8 cellular contexts compared by ENCODE assay signal in genomic region chr20:44745560-44746366, GRCh38. TPM values are rescaled to one million over a fixed set of nuclear protein-coding genes. Genes with fewer than 3 reads are reported as not detected.
A peak's percentile ranks its signal among the peaks of the same experiment; 100 is the strongest.
DNase-seq lines count a peak whose midpoint lies in the region; ATAC-seq, FAIRE-seq and TF ChIP-seq lines count a peak whose summit lies in the region.

Gene KCNK15 (plus strand): TSS chr20:44745865. CDS start chr20:44745911, 46 bp downstream.

- H2BK15ac ChIP-seq in H1 (ENCODE audit: low read length), result peak within 1 kb of the TSS; percentile 22; the same call in 1 of the 2 replicates

- TF ChIP-seq EP300 in H1 (IDR thresholded peaks at IDR 0.05; ENCODE audit: borderline replicate concordance in 1 of 2, low read depth in 2 of 2, low read length in 2 of 2), result no peak

- peak within 1 kb of the TSS; percentile 55 for H3K56ac ChIP-seq in H1 (replicated peaks; ENCODE audit: insufficient read length, low read depth, low read length)

- no peaks in the 10 kb centered on the region for H3K9me3 Mint-ChIP-seq in naive B cell

- H3K4me2 ChIP-seq in H1 (ENCODE audit: insufficient read depth in 1 of 2, low read depth in 2 of 2, low read length in 2 of 2), result peak within 1 kb of the TSS; percentile 86 to 95

- no peak within 1 kb of the TSS; the same call in 1 of the 2 replicates for H3K27ac ChIP-seq in HEK293 (ENCODE audit: extremely low read depth, low read depth, low read length)
- no peak within 1 kb of the TSS for H3K27ac ChIP-seq in H1 (ENCODE audit: low read depth, low read length)
- H3K27ac ChIP-seq in thoracic aorta, result peak within 1 kb of the TSS; percentile 86 to 91
- no peak within 1 kb of the TSS for H3K27ac ChIP-seq in SJCRH30

- DNase-seq in activated CD4-positive, alpha-beta T cell treated with anti-CD3 and anti-CD28 coated beads, Interleukin-2, amount 50 U/mL, for 1 hour, result peak; percentile 21
- DNase-seq in H1 (ENCODE audit: low read depth in 1 of 2, low spot score in 2 of 2), result peak in 1 of 2 experiments; percentile 63
- peak; percentile 8 for DNase-seq in naive B cell
- DNase-seq in thoracic aorta (ENCODE audit: low spot score), result no peak
- DNase-seq in SJCRH30, result no peak
- DNase-seq in medulla oblongata (ENCODE audit: extremely low spot score), result no peak
- no peak for DNase-seq in DMS114 treated with DMSO at 0.1 percent for 48 hours (lab: John Stamatoyannopoulos, UW; ENCODE audit: unreplicated experiment)

- H3K79me2 ChIP-seq in H1 (ENCODE audit: control insufficient read depth in 1 of 2, insufficient read depth in 2 of 2, low read length in 2 of 2), result no peaks in the 10 kb centered on the region

- peak within 1 kb of the TSS; percentile 93 for H3K4ac ChIP-seq in H1 (replicated peaks; ENCODE audit: insufficient read length, low read depth, low read length)

- no peaks in the 10 kb centered on the region for H3K79me1 ChIP-seq in H1 (ENCODE audit: low read depth, low read length)

- H3K14ac ChIP-seq in H1 (ENCODE audit: insufficient read length), result no peak within 1 kb of the TSS

- peak within 1 kb of the TSS; percentile 50; the same call in 1 of the 2 replicates for H2BK12ac ChIP-seq in H1 (ENCODE audit: low read depth, low read length)

- ATAC-seq in naive B cell (ENCODE audit: low read depth in 2 of 2) (peak; percentile 67 to 71), thoracic aorta (ENCODE audit: insufficient number of reproducible peaks, low FRiP score, low read depth) (peak; percentile 42)

- H4K5ac ChIP-seq in H1 (ENCODE audit: insufficient read length, low read depth, low read length), result no peak within 1 kb of the TSS

- H3K9ac ChIP-seq in H1 (replicated peaks in 1 of 4; ENCODE audit: extremely low read depth in 1 of 4, low read depth in 3 of 4, low read length in 3 of 4), result peak within 1 kb of the TSS in 1 of 4 experiments; percentile 67; a peak in 1 of 7 replicates

- no peak within 1 kb of the TSS for H4K91ac ChIP-seq in H1 (replicated peaks; ENCODE audit: insufficient read length, low read length)

- H3K23ac ChIP-seq in H1 (ENCODE audit: insufficient read length), result no peak within 1 kb of the TSS

- 3% methylated on average over 62 of the region's 82 CpGs; no CpG with 5 or more reads in 1 of the 2 experiments for WGBS in H1 (ENCODE audit: extremely low coverage in 1 of 2, insufficient coverage in 1 of 2, insufficient read length in 1 of 2, insufficient replicate concordance in 2 of 2, low coverage in 1 of 2, low lambda C conversion rate in 2 of 2, missing lambda C conversion rate in 1 of 2), 2 experiments

- H3K9me3 ChIP-seq in HEK293 (ENCODE audit: control insufficient read depth, insufficient read depth, low read depth, low read length) (no peaks in the 10 kb centered on the region), H1 (ENCODE audit: insufficient read depth in 2 of 2, low read depth in 1 of 2, low read length in 1 of 2) (no peaks in the 10 kb centered on the region), thoracic aorta (no peaks in the 10 kb centered on the region), SJCRH30 (replicated peaks) (no peaks in the 10 kb centered on the region)

- peaks cover 11% of the 10 kb centered on the region; the same call in 1 of the 2 replicates for H3K23me2 ChIP-seq in H1 (ENCODE audit: low read depth, low read length)

- H2AK5ac ChIP-seq in H1 (ENCODE audit: low read depth, low read length), result no peak within 1 kb of the TSS

- H2BK20ac ChIP-seq in H1 (ENCODE audit: low read length), result 0 out of 2 replicates have a peak within 1 kb of the TSS, but pooled peaks have one; percentile 21

- no peaks in the 10 kb centered on the region for H3K36me3 ChIP-seq in HEK293 (ENCODE audit: control insufficient read depth in 2 of 2, insufficient read depth in 1 of 2, low read length in 2 of 2)
- H3K36me3 ChIP-seq in H1 (ENCODE audit: control insufficient read depth in 2 of 4, insufficient read depth in 4 of 4, low read length in 3 of 4), result no peaks in the 10 kb centered on the region
- H3K36me3 ChIP-seq in thoracic aorta, result peaks cover 5% of the 10 kb centered on the region
- no peaks in the 10 kb centered on the region for H3K36me3 ChIP-seq in SJCRH30

- no peak; a peak in 1 of 3 replicates for TF ChIP-seq POLR2A in H1 (IDR thresholded peaks at IDR 0.05; ENCODE audit: control extremely low read depth in 1 of 2, low read depth in 2 of 2, low read length in 2 of 2)

- H3K27me3 Mint-ChIP-seq in naive B cell, result peaks cover 52 to 77% (median 76%) of the 10 kb centered on the region in 3 donors

- TF ChIP-seq RAD21 in H1 (IDR thresholded peaks at IDR 0.05 in 1 of 2, conservative IDR thresholded peaks at IDR 0.05 in 1 of 2; ENCODE audit: low read depth in 2 of 2, low read length in 2 of 2), result no peak

- peak within 1 kb of the TSS in 2 of 6 donors; percentile 42 to 79 for H3K27ac Mint-ChIP-seq in naive B cell

- H3K4me1 ChIP-seq in HEK293 (ENCODE audit: control insufficient read depth, insufficient read depth, low read length) (peaks cover 4% of the 10 kb centered on the region; the same call in 1 of the 2 replicates), H1 (replicated peaks in 1 of 4; ENCODE audit: control insufficient read depth in 3 of 4, insufficient read depth in 4 of 4, low read length in 3 of 4) (peaks cover 0 to 7% (median 3%) of the 10 kb centered on the region in 4 experiments; a peak in 4 of 7 replicates), thoracic aorta (ENCODE audit: control insufficient read depth in 1 of 2, low read depth in 2 of 2) (peaks cover 15 to 84% of the 10 kb centered on the region in 2 donors), SJCRH30 (no peaks in the 10 kb centered on the region)

- no peak for FAIRE-seq in H1 (lab: Jason Lieb, UNC)

- POLR2A ChIA-PET in HEK293 (lab: Yijun Ruan, JAX), result no interaction called here
- POLR2A ChIA-PET in H1 (lab: Charles Lee; ENCODE audit: partially characterized antibody), result interaction anchor here (0.7 kb wide), 1 partner anchor 21 kb away, joined by 3 read pairs; no protein-coding TSS in a partner anchor

- H3K4me3 Mint-ChIP-seq in naive B cell, result peak within 1 kb of the TSS; percentile 47 to 85 (median 69)

- H4K20me1 ChIP-seq in H1 (replicated peaks in 1 of 2; ENCODE audit: control insufficient read depth in 1 of 2, insufficient read depth in 2 of 2, low read length in 2 of 2), result no peaks in the 10 kb centered on the region

- H2AFZ ChIP-seq in H1 (ENCODE audit: low read length), result peak within 1 kb of the TSS; percentile 28; the same call in 1 of the 2 replicates

- CTCF ChIA-PET in HEK293 (lab: Yijun Ruan, JAX), result interaction anchor here (2.1 to 2.9 kb wide), 3 partner anchors 8 to 62 kb away, joined by 6 to 26 read pairs (median 21); no protein-coding TSS in a partner anchor
- CTCF ChIA-PET in H1 (lab: Charles Lee; ENCODE audit: partially characterized antibody), result interaction anchor here (3.1 to 15.1 kb wide), 6 partner anchors 14 to 123 kb away, joined by 24 to 256 read pairs (median 58); no protein-coding TSS in a partner anchor

- no peaks in the 10 kb centered on the region for H3K36me3 Mint-ChIP-seq in naive B cell

- 0 out of 2 replicates have a peak within 1 kb of the TSS, but pooled peaks have one; percentile 14 for H3K18ac ChIP-seq in H1 (ENCODE audit: extremely low read depth, low read length)

- peaks cover 2 to 40% (median 25%) of the 10 kb centered on the region in 4 experiments for H3K27me3 ChIP-seq in H1 (replicated peaks in 1 of 4; ENCODE audit: control insufficient read depth in 3 of 4, extremely low read depth in 1 of 4, insufficient read depth in 3 of 4, low read length in 3 of 4)
- no peaks in the 10 kb centered on the region for H3K27me3 ChIP-seq in thoracic aorta (replicated peaks; ENCODE audit: insufficient read depth)
- peaks cover 34% of the 10 kb centered on the region for H3K27me3 ChIP-seq in SJCRH30

- H3K4me3 ChIP-seq in HEK293 (ENCODE audit: low read depth, low read length), result no peak within 1 kb of the TSS
- peak within 1 kb of the TSS; percentile 32 to 71 (median 42) for H3K4me3 ChIP-seq in H1 (ENCODE audit: extremely low read depth in 1 of 4, insufficient read depth in 2 of 4, low read depth in 3 of 4, low read length in 4 of 4)
- H3K4me3 ChIP-seq in thoracic aorta, result peak within 1 kb of the TSS; percentile 76
- no peak within 1 kb of the TSS for H3K4me3 ChIP-seq in SJCRH30

- no peak within 1 kb of the TSS for H2BK5ac ChIP-seq in H1 (ENCODE audit: low read depth, low read length)

- H4K8ac ChIP-seq in H1 (ENCODE audit: extremely low read depth, insufficient read depth, low read length), result peak within 1 kb of the TSS; percentile 92

- H3K4me1 Mint-ChIP-seq in naive B cell, result peaks cover 6 to 13% (median 10%) of the 10 kb centered on the region in 3 donors

- no peak for TF ChIP-seq CTCF in HEK293 (tag by site-specific recombination; IDR thresholded peaks at IDR 0.05)
- no peak for TF ChIP-seq CTCF in H1 (IDR thresholded peaks at IDR 0.05; ENCODE audit: control extremely low read depth in 1 of 3, insufficient read depth in 1 of 3, low read depth in 1 of 3, low read length in 3 of 3)
- TF ChIP-seq CTCF in thoracic aorta (IDR thresholded peaks at IDR 0.05), result no peak

- no peak within 1 kb of the TSS for H2BK120ac ChIP-seq in H1 (replicated peaks; ENCODE audit: low read depth, low read length)

TF ChIP-seq in HEK293, 187 proteins besides CTCF, POLR2A, EP300 and RAD21 (continues in another document):
- TF ChIP-seq BCL11B (tag by site-specific recombination; IDR thresholded peaks at IDR 0.05; ENCODE audit: low read depth) (no peak), ZNF114 (tag by site-specific recombination; IDR thresholded peaks at IDR 0.05) (no peak)

TF ChIP-seq in H1, 55 proteins besides CTCF, POLR2A, EP300 and RAD21 (continues in another document):
- no peak for TF ChIP-seq TCF12 (IDR thresholded peaks at IDR 0.05; ENCODE audit: low read depth, low read length)
- no peak for TF ChIP-seq JUN (IDR thresholded peaks at IDR 0.05; ENCODE audit: low read depth, low read length)
- no peak for TF ChIP-seq HDAC2 (IDR thresholded peaks at IDR 0.05; ENCODE audit: borderline replicate concordance in 1 of 2, low read depth in 2 of 2, low read length in 2 of 2)
- no peak for TF ChIP-seq SIRT6 (IDR thresholded peaks at IDR 0.05; ENCODE audit: low read length)
- no peak for TF ChIP-seq RXRA (IDR thresholded peaks at IDR 0.05; ENCODE audit: insufficient read depth, low read depth, low read length)
- TF ChIP-seq TEAD4 (IDR thresholded peaks at IDR 0.05; ENCODE audit: low read depth, low read length), result no peak
- no peak for TF ChIP-seq EZH2 (IDR thresholded peaks at IDR 0.05; ENCODE audit: low read depth, low read length, severe bottlenecking)

RNA-seq across cellular contexts. Expression of gene KCNK15, which starts in this region (rescaled TPM):
- total RNA-seq in H1 (2021; fragmentation: NEBNext Ultra II Directional; extraction: Animal tissue kit (Norgen Biotek cat#: 25700)), result 0.24 and 0.33 TPM in 2 replicates
- polyA plus RNA-seq in H1 (2011; rRNA removed) (0.33 and 0.74 TPM in 2 replicates), naive B cell (ENCODE audit: low read depth in 6 of 6) (not detected)
- polyA plus RNA-seq in H1 (2011; cell fraction: cytosol; rRNA removed), result 0.30 TPM
- polyA plus RNA-seq in H1 (2011; cell fraction: nucleus; rRNA removed), result 0.54 TPM
- polyA plus RNA-seq in H1 (2012, experiment 1 of 2), result 0.17 to 0.52 TPM (median 0.37 TPM) in 4 replicates
- 0.22 TPM for polyA plus RNA-seq in H1 (2012, experiment 2 of 2)
- 0.26 TPM for polyA plus RNA-seq in H1 (2013, experiment 1 of 2)
- 0.26 TPM for polyA plus RNA-seq in H1 (2013, experiment 2 of 2)
- polyA minus RNA-seq in H1 (2011; rRNA and poly(A)+ RNA removed), result 0.17 and 0.79 TPM in 2 replicates
- polyA minus RNA-seq in H1 (2011; cell fraction: cytosol; rRNA and poly(A)+ RNA removed), result 0.66 TPM
- 2.1 TPM for polyA minus RNA-seq in H1 (2011; cell fraction: nucleus; rRNA and poly(A)+ RNA removed)
- 10 to 100 TPM; 26.3 to 60.0 TPM for total RNA-seq in thoracic aorta
- not detected in 2 replicates for total RNA-seq in SJCRH30 (2014; rRNA removed; shearing (Covaris generic))

Comparison
In these comparisons a context has a peak if more than half of its experiments do, and no peak if none do; other contexts are left out.
1. RNA of gene KCNK15 (total RNA-seq): 26.3 to 60.0 TPM in thoracic aorta; 0.24 to 0.33 TPM in H1 and not detected in SJCRH30; every median in the first group is over 10 times any median in the second.
2. Peak in DNase-seq and ATAC-seq in naive B cell; RNA of the gene not detected or under 1 TPM.
3. H3K27ac ChIP-seq: peak in thoracic aorta (2 of 2); none in HEK293 (single experiment), H1 (single experiment) and SJCRH30 (single experiment).
4. H3K4me3 ChIP-seq: peak in H1 (4 of 4) and thoracic aorta (single experiment); none in HEK293 (single experiment) and SJCRH30 (single experiment).